In genomic region chr10:22315455-22316285, GRCh38 we compare ENCODE assay signal across 8 cellular contexts. TPM values are rescaled to one million over a fixed set of nuclear protein-coding genes. Genes with fewer than 3 reads are reported as not detected.
DNase-seq lines count a peak whose midpoint lies in the region; ATAC-seq and TF ChIP-seq lines count a peak whose summit lies in the region.

No MANE protein-coding gene starts in this region.

- H3K27ac ChIP-seq in HUES6 (ENCODE audit: low read depth, low read length) (no peak overlapping the region), ascending aorta (peak overlapping the region; percentile 89 to 90), stomach smooth muscle (ENCODE audit: low read length) (peak overlapping the region; percentile 79)

- H3K4me3 ChIP-seq in GM12864 (ENCODE audit: low read depth, low read length) (peak overlapping the region; percentile 81), HUES6 (ENCODE audit: low read depth, low read length) (peak overlapping the region; percentile 88), ascending aorta (peak overlapping the region; percentile 91 to 94), stomach smooth muscle (ENCODE audit: low read length in 2 of 2) (peak overlapping the region; percentile 88 to 93)

- intact Hi-C loops in ascending aorta (cut with DNase I): loop anchor here (1.0 to 10.0 kb wide), 7 partner anchors 63 to 981 kb away; no protein-coding TSS in a partner anchor

- H3K36me3 ChIP-seq in HUES6 (ENCODE audit: control insufficient read depth, insufficient read depth, low read length) (no peaks in the 10 kb centered on the region), ascending aorta (no peaks in the 10 kb centered on the region), stomach smooth muscle (ENCODE audit: control insufficient read depth in 2 of 2, insufficient read depth in 2 of 2, low read length in 2 of 2) (no peaks in the 10 kb centered on the region)

- DNase-seq in GM12864 (ENCODE audit: low read depth) (no peak), ascending aorta (ENCODE audit: low spot score in 2 of 2) (no peak), kidney tubule cell (ENCODE audit: low spot score) (peak; percentile 14), AG08396 (ENCODE audit: low spot score) (no peak), EL (no peak)

- peak; percentile 27 for ATAC-seq in GM21515 (IDR thresholded peaks at IDR 0.05; ENCODE audit: unreplicated experiment)

- no peaks in the 10 kb centered on the region for H3K9me3 ChIP-seq in HUES6 (ENCODE audit: control insufficient read depth, insufficient read depth, low read depth, low read length)
- no peaks in the 10 kb centered on the region for H3K9me3 ChIP-seq in ascending aorta
- H3K9me3 ChIP-seq in stomach smooth muscle (ENCODE audit: control insufficient read depth in 2 of 2, low read length in 2 of 2): no peaks in the 10 kb centered on the region

- no peak for TF ChIP-seq CTCF in GM12864 (IDR thresholded peaks at IDR 0.05; ENCODE audit: low read depth, low read length, missing control alignments)
- TF ChIP-seq CTCF in ascending aorta (IDR thresholded peaks at IDR 0.05): no peak

- H3K27me3 ChIP-seq in HUES6 (ENCODE audit: control insufficient read depth, insufficient read depth, low read length): peaks cover 69% of the 10 kb centered on the region
- no peaks in the 10 kb centered on the region for H3K27me3 ChIP-seq in ascending aorta
- no peaks in the 10 kb centered on the region for H3K27me3 ChIP-seq in stomach smooth muscle (ENCODE audit: control insufficient read depth in 1 of 2, insufficient read depth in 2 of 2, low read length in 2 of 2)

- peak overlapping the region; percentile 67 for H3K9ac ChIP-seq in HUES6 (ENCODE audit: low read length)
- H3K9ac ChIP-seq in stomach smooth muscle (ENCODE audit: low read length in 2 of 2): peak overlapping the region; percentile 90 to 94

- H3K4me1 ChIP-seq in HUES6 (ENCODE audit: control insufficient read depth, insufficient read depth, low read length) (peaks cover 21% of the 10 kb centered on the region), ascending aorta (peaks cover 4 to 27% of the 10 kb centered on the region in 2 donors), stomach smooth muscle (ENCODE audit: control insufficient read depth, insufficient read depth, low read length) (peaks cover 6% of the 10 kb centered on the region)

RNA-seq across cellular contexts. Expression of gene COMMD3, which starts 0.5 kb away (rescaled TPM):
- total RNA-seq in ascending aorta: 21.9 TPM

RNA-seq across cellular contexts. Expression of gene BMI1, which starts 5.2 kb away (rescaled TPM):
- 50.1 TPM for total RNA-seq in ascending aorta

RNA-seq across cellular contexts. Expression of gene SPAG6, which starts 29.6 kb away (rescaled TPM):
- not detected for total RNA-seq in ascending aorta
